In genomic region chr16:84795338-84796053, GRCh38 we compare ENCODE assay signal across 11 cellular contexts. TPM values are rescaled to one million over a fixed set of nuclear protein-coding genes. Genes with fewer than 3 reads are reported as not detected.
A peak's percentile ranks its signal among the peaks of the same experiment; 100 is the strongest.
DNase-seq lines count a peak whose midpoint lies in the region; ATAC-seq and TF ChIP-seq lines count a peak whose summit lies in the region.
"Had no signal": no experiment of that assay in that cellular context is flagged by ENCODE, and none has a peak within 500 bp of the region (broad histone marks: within the 10 kb centered on the region; RNA-seq: fewer than 3 reads in every experiment).

No MANE protein-coding gene starts in this region.

- ATAC-seq in HG02885 (IDR thresholded peaks at IDR 0.05; ENCODE audit: poor library complexity, unreplicated experiment) (no peak), HG03342 (IDR thresholded peaks at IDR 0.05; ENCODE audit: unreplicated experiment) (no peak)

- H3K36me3 ChIP-seq in breast epithelium (no peaks in the 10 kb centered on the region), skeletal muscle tissue (ENCODE audit: control insufficient read depth in 3 of 3, insufficient read depth in 3 of 3, low read length in 3 of 3) (peaks cover 0 to 2% (median 0%) of the 10 kb centered on the region in 3 donors)

- intact Hi-C loops in breast epithelium (cut with DNase I; ENCODE audit: low total_unique reads), result loop anchor here (5.0 kb wide), 1 partner anchor 1017 kb away; no protein-coding TSS in a partner anchor

- H3K27me3 ChIP-seq in breast epithelium (no peaks in the 10 kb centered on the region), skeletal muscle tissue (ENCODE audit: control insufficient read depth in 3 of 3, insufficient read depth in 3 of 3, low read length in 3 of 3) (no peaks in the 10 kb centered on the region)

- H3K4me1 ChIP-seq in breast epithelium, result no peaks in the 10 kb centered on the region
- H3K4me1 ChIP-seq in skeletal muscle tissue (ENCODE audit: control insufficient read depth in 3 of 3, insufficient read depth in 3 of 3, low read length in 3 of 3), result peaks cover 0 to 6% (median 4%) of the 10 kb centered on the region in 3 donors

- TF ChIP-seq CTCF in breast epithelium (IDR thresholded peaks at IDR 0.05), result no peak

- peak; percentile 97 for DNase-seq in ELR (ENCODE audit: low read depth)
- peak in 1 of 2 donors; percentile 28 for DNase-seq in breast epithelium (ENCODE audit: low spot score in 2 of 2)
- DNase-seq in kidney glomerular epithelial cell (lab: John Stamatoyannopoulos, UW), result peak; percentile 6
- DNase-seq in middle frontal gyrus (ENCODE audit: extremely low spot score, low spot score), result no peak
- no peak for DNase-seq in GDM1 (lab: John Stamatoyannopoulos, UW)
- DNase-seq: dermis blood vessel endothelial cell, DMS 273 treated with DMSO at 0.1 percent for 48 hours, NCI-H1436 treated with DMSO at 0.1 percent for 48 hours had no signal

- no peak overlapping the region for H3K9ac ChIP-seq in skeletal muscle tissue (ENCODE audit: low read depth in 1 of 3, low read length in 3 of 3)

- TF ChIP-seq POLR2A in breast epithelium (IDR thresholded peaks at IDR 0.05), result no peak

- peak overlapping the region; percentile 41 to 81 for H3K27ac ChIP-seq in breast epithelium
- H3K27ac ChIP-seq in skeletal muscle tissue (ENCODE audit: low read depth, low read length), result peak overlapping the region; percentile 74

- H3K4me3 ChIP-seq in breast epithelium (peak overlapping the region in 1 of 3 donors; percentile 26), skeletal muscle tissue (ENCODE audit: low read length in 3 of 3) (peak overlapping the region in 1 of 3 donors; percentile 20)

- no peaks in the 10 kb centered on the region for H3K9me3 ChIP-seq in breast epithelium
- H3K9me3 ChIP-seq in skeletal muscle tissue (ENCODE audit: control insufficient read depth in 3 of 3, low read length in 3 of 3), result no peaks in the 10 kb centered on the region

RNA-seq across cellular contexts. Expression of gene CRISPLD2, which starts 24.3 kb away (rescaled TPM):
- total RNA-seq in breast epithelium (100 to 1,000 TPM in 2 of 3 donors, 10 to 100 TPM in 1; 94.7 to 386 (median 216) TPM), skeletal muscle tissue (7.3 TPM)

Comparison
In these comparisons a context has a peak if more than half of its experiments do, and no peak if none do; other contexts are left out.
1. DNase-seq: peak in ELR (single experiment) and kidney glomerular epithelial cell (single experiment); none in middle frontal gyrus (single experiment) and GDM1 (single experiment).
2. RNA of gene CRISPLD2, which starts 24.3 kb away (total RNA-seq): 94.7 to 386 TPM in breast epithelium; 7.3 TPM in skeletal muscle tissue (single experiment); every median in the first group is over 10 times any median in the second.